ENCODE assay signal across 11 cellular contexts in genomic region chr12:94571556-94571955, GRCh38.
DNase-seq lines count a peak whose midpoint lies in the region; ATAC-seq and TF ChIP-seq lines count a peak whose summit lies in the region.
"Had no signal": no experiment of that assay in that cellular context is flagged by ENCODE, and none has a peak within 500 bp of the region (broad histone marks: within the 10 kb centered on the region; RNA-seq: fewer than 3 reads in every experiment).

No MANE protein-coding gene starts in this region.

- TF ChIP-seq CTCF in HFF-Myc (IDR thresholded peaks at IDR 0.05; ENCODE audit: low read depth, low read length, missing control alignments) (no peak), adrenal gland (IDR thresholded peaks at IDR 0.05) (no peak)

- H3K27ac ChIP-seq in adrenal gland, result no peak overlapping the region
- H3K27ac ChIP-seq: tibial nerve had no signal

- no peak overlapping the region for H3K4me3 Mint-ChIP-seq in T-helper 17 cell

- intact Hi-C loops in adrenal gland (cut with DNase I), result no loop called here

- 59 to 76% (median 64%) methylated on average over 11 to 12 of the region's 12 CpGs for WGBS in adrenal gland, 4 donors

- H3K4me1 Mint-ChIP-seq in T-helper 17 cell, result no peaks in the 10 kb centered on the region

- ATAC-seq in T-helper 17 cell, result no peak
- ATAC-seq in GM21529 (IDR thresholded peaks at IDR 0.05; ENCODE audit: unreplicated experiment), result no peak

- H3K4me1 ChIP-seq in adrenal gland (replicated peaks in 1 of 2), result peaks cover 0 to 3% of the 10 kb centered on the region in 2 donors

- no peaks in the 10 kb centered on the region for H3K27me3 ChIP-seq in adrenal gland
- H3K27me3 ChIP-seq: tibial nerve had no signal

- H3K4me3 ChIP-seq in HFF-Myc (replicated peaks; ENCODE audit: low read depth, low read length) (no peak overlapping the region), adrenal gland (no peak overlapping the region)
- H3K4me3 ChIP-seq: tibial nerve had no signal

- H3K27ac Mint-ChIP-seq in T-helper 17 cell, result no peak overlapping the region

- peak; percentile 18 for DNase-seq in A172 (ENCODE audit: low spot score)
- DNase-seq in HFF-Myc (ENCODE audit: extremely low read depth, low read depth), result peak; percentile 37
- peak; percentile 37 to 74 (median 48) for DNase-seq in adrenal gland
- peak; percentile 39 for DNase-seq in kidney glomerular epithelial cell (lab: John Stamatoyannopoulos, UW)
- DNase-seq in NCI-H1417 (lab: John Stamatoyannopoulos, UW), result no peak
- DNase-seq in T-helper 17 cell, result no peak
- DNase-seq in NCI-H446 treated with DMSO at 0.1 percent for 48 hours (lab: John Stamatoyannopoulos, UW), result no peak
- DNase-seq: activated CD4-positive, alpha-beta T cell treated with anti-CD3 and anti-CD28 coated beads for 1 hour; NCI-H2171 treated with DMSO at 0.1 percent for 48 hours had no signal

- H3K36me3 Mint-ChIP-seq in T-helper 17 cell (ENCODE audit: low read depth), result peaks cover 6% of the 10 kb centered on the region

- TF ChIP-seq POLR2A in adrenal gland (IDR thresholded peaks at IDR 0.05), result no peak

- H3K27me3 Mint-ChIP-seq in T-helper 17 cell, result peaks cover 35% of the 10 kb centered on the region

- no peaks in the 10 kb centered on the region for H3K36me3 ChIP-seq in adrenal gland (replicated peaks in 1 of 2)

- H3K9me3 ChIP-seq in adrenal gland (replicated peaks in 1 of 3), result no peaks in the 10 kb centered on the region
- H3K9me3 ChIP-seq in T-helper 17 cell (ENCODE audit: control insufficient read depth, low read length, poor library complexity, severe bottlenecking), result no peaks in the 10 kb centered on the region
- H3K9me3 ChIP-seq: tibial nerve had no signal

Comparison
In these comparisons a context has a peak if more than half of its experiments do, and no peak if none do; other contexts are left out.
1. DNase-seq: peak in A172 (single experiment), HFF-Myc (single experiment), adrenal gland (7 of 7) and kidney glomerular epithelial cell (single experiment); none in NCI-H1417 (0 of 3), T-helper 17 cell (0 of 3) and NCI-H446 treated with DMSO at 0.1 percent for 48 hours (single experiment).